ENCODE assay signal across 25 cellular contexts in genomic region chr19:1159864-1160595, GRCh38.
"Had no signal": no experiment of that assay in that cellular context is flagged by ENCODE, and none has a peak within 500 bp of the region (broad histone marks: within the 10 kb centered on the region; RNA-seq: fewer than 3 reads in every experiment).

No MANE protein-coding gene starts in this region.

- H3K4me3 ChIP-seq: esophagus muscularis mucosa, gastrocnemius medialis, left ventricle myocardium inferior, pancreas, right lobe of liver, skin epidermis, stomach, suprapubic skin, tibial nerve, uterus had no signal

- H3K36me3 Mint-ChIP-seq: activated CD4-positive, alpha-beta memory T cell treated with anti-CD3 and anti-CD28 coated beads for 36 hours; activated naive CD8-positive, alpha-beta T cell treated with anti-CD3 and anti-CD28 coated beads, Interleukin-2, amount 10 ng/mL, durations not matched to agents 7 days and 5 days; natural killer cell had no signal

- H3K9me3 Mint-ChIP-seq: activated CD4-positive, alpha-beta memory T cell treated with anti-CD3 and anti-CD28 coated beads for 36 hours; activated naive CD8-positive, alpha-beta T cell treated with anti-CD3 and anti-CD28 coated beads, Interleukin-2, amount 10 ng/mL, durations not matched to agents 7 days and 5 days; natural killer cell; stimulated activated memory B cell treated with anti-CD40 and anti-IgM and Interleukin-4, amounts not matched to agents 10 μg/mL and 1 μg/mL and 100 μg/mL, for 72 hours had no signal

- H3K27ac ChIP-seq: esophagus muscularis mucosa, left ventricle myocardium inferior, neutrophil, pancreas, right lobe of liver, stomach, suprapubic skin, uterus had no signal

- H3K4me3 Mint-ChIP-seq: activated CD4-positive, alpha-beta memory T cell treated with anti-CD3 and anti-CD28 coated beads for 36 hours; activated naive CD8-positive, alpha-beta T cell treated with anti-CD3 and anti-CD28 coated beads, Interleukin-2, amount 10 ng/mL, durations not matched to agents 7 days and 5 days; natural killer cell; stimulated activated memory B cell treated with anti-CD40 and anti-IgM and Interleukin-4, amounts not matched to agents 10 μg/mL and 1 μg/mL and 100 μg/mL, for 72 hours; T-helper 17 cell had no signal

- DNase-seq: activated CD4-positive, alpha-beta memory T cell treated with anti-CD3 and anti-CD28 coated beads for 36 hours; activated CD4-positive, alpha-beta T cell treated with anti-CD3 and anti-CD28 coated beads for 48 hours; activated CD4-positive, CD25-positive, alpha-beta regulatory T cell; activated naive CD4-positive, alpha-beta T cell treated with Interleukin-2 at 50 U/mL for 16 hours; activated naive CD8-positive, alpha-beta T cell treated with anti-CD3 and anti-CD28 coated beads, Interleukin-2, amount 10 ng/mL, durations not matched to agents 7 days and 5 days; activated T-cell treated with anti-CD3 and anti-CD28 coated beads, Interleukin-2, amount 50 U/mL, for 48 hours; amygdala; effector CD8-positive, alpha-beta T cell; gastrocnemius medialis; head of caudate nucleus; hypothalamus; left ventricle myocardium inferior; midbrain; natural killer cell; stomach; T-helper 17 cell; uterus had no signal

- H3K9me3 ChIP-seq: esophagus muscularis mucosa, gastrocnemius medialis, left ventricle myocardium inferior, neutrophil, pancreas, right lobe of liver, stomach, suprapubic skin, tibial nerve, uterus had no signal

- ATAC-seq: gastrocnemius medialis; pancreas; right lobe of liver; stimulated activated memory B cell treated with anti-CD40 and anti-IgM and Interleukin-4, amounts not matched to agents 10 μg/mL and 1 μg/mL and 100 μg/mL, for 72 hours; T-helper 17 cell had no signal

- H3K27ac Mint-ChIP-seq: activated CD4-positive, alpha-beta memory T cell treated with anti-CD3 and anti-CD28 coated beads for 36 hours; activated naive CD8-positive, alpha-beta T cell treated with anti-CD3 and anti-CD28 coated beads, Interleukin-2, amount 10 ng/mL, durations not matched to agents 7 days and 5 days; natural killer cell; stimulated activated memory B cell treated with anti-CD40 and anti-IgM and Interleukin-4, amounts not matched to agents 10 μg/mL and 1 μg/mL and 100 μg/mL, for 72 hours; T-helper 17 cell had no signal

- FAIRE-seq: pancreas had no signal

- H3K27me3 Mint-ChIP-seq: activated CD4-positive, alpha-beta memory T cell treated with anti-CD3 and anti-CD28 coated beads for 36 hours; activated naive CD8-positive, alpha-beta T cell treated with anti-CD3 and anti-CD28 coated beads, Interleukin-2, amount 10 ng/mL, durations not matched to agents 7 days and 5 days; stimulated activated memory B cell treated with anti-CD40 and anti-IgM and Interleukin-4, amounts not matched to agents 10 μg/mL and 1 μg/mL and 100 μg/mL, for 72 hours; T-helper 17 cell had no signal

- H3K4me1 Mint-ChIP-seq: activated naive CD8-positive, alpha-beta T cell treated with anti-CD3 and anti-CD28 coated beads, Interleukin-2, amount 10 ng/mL, durations not matched to agents 7 days and 5 days had no signal
